Comparison of ENCODE assay signal across 12 cellular contexts in the genomic region with DNA sequence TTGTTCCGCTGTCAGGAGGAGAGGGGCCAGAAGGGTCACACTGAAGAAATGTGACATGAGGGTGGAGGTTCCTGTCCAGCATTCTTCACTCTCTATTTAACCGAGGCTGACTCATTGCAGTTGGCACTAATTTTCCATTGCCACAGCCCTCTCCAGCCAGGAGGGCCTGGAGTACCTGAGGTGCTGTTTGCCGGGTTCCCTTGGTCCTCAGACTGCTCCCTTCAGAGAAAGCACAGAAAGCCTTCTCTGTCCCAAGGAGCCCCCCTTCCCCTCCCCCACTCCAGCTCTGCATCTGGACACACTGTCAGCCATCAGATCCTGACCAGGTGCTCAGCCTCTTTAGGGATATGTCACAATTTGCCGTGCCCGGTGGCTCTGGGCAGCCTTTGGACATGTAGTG. TPM values are rescaled to one million over a fixed set of nuclear protein-coding genes. Genes with fewer than 3 reads are reported as not detected.
DNase-seq lines count a peak whose midpoint lies in the region; ATAC-seq and TF ChIP-seq lines count a peak whose summit lies in the region.
"Had no signal": no experiment of that assay in that cellular context is flagged by ENCODE, and none has a peak within 500 bp of the region (broad histone marks: within the 10 kb centered on the region; RNA-seq: fewer than 3 reads in every experiment).

No MANE protein-coding gene starts in this region.

- TF ChIP-seq CTCF in vagina (IDR thresholded peaks at IDR 0.05), result no peak

- no peak overlapping the region for H3K4me3 ChIP-seq in vagina

- peak in 1 of 2 donors; percentile 1 for ATAC-seq in left cardiac atrium
- no peak for ATAC-seq in HG03175 (IDR thresholded peaks at IDR 0.05; ENCODE audit: unreplicated experiment)

- H3K4me1 ChIP-seq in vagina, result peaks cover 31% of the 10 kb centered on the region

- peak overlapping the region; percentile 30 for H3K27ac ChIP-seq in vagina

- no peaks in the 10 kb centered on the region for H3K9me3 ChIP-seq in vagina

- H3K27me3 ChIP-seq in vagina, result no peaks in the 10 kb centered on the region

- DNase-seq in left cardiac atrium, result peak; percentile 37
- DNase-seq in cardiac septum (ENCODE audit: low spot score), result no peak
- DNase-seq in fibroblast of gingiva (ENCODE audit: low read depth), result peak; percentile 30
- peak; percentile 63 for DNase-seq in myocyte (ENCODE audit: low read depth)
- DNase-seq in vagina (ENCODE audit: extremely low spot score in 2 of 2), result peak in 1 of 2 donors; percentile 80
- DNase-seq in NCI-H2227 (lab: John Stamatoyannopoulos, UW; ENCODE audit: unreplicated experiment), result no peak
- DNase-seq in activated naive CD4-positive, alpha-beta T cell treated with anti-CD3 and anti-CD28 coated beads, Interleukin-2, amount 50 U/mL, for 16 hours, result no peak
- DNase-seq: ACHN, aorta, NCI-H187 had no signal

- peaks cover 0 to 10% of the 10 kb centered on the region in 2 donors for H3K36me3 ChIP-seq in vagina

- intact Hi-C loops in left cardiac atrium (cut with DNase I) (loop anchor here in 1 of 2 donors (5.0 kb wide), 1 partner anchor 34 kb away; a partner anchor contains a TSS), cardiac septum (cut with DNase I) (loop anchor here (5.0 kb wide), 1 partner anchor 446 kb away; a partner anchor contains a TSS), vagina (cut with DNase I) (loop anchor here (5.0 to 10.0 kb wide), 2 partner anchors 34 to 231 kb away; a partner anchor contains a TSS)

- TF ChIP-seq POLR2A in vagina (IDR thresholded peaks at IDR 0.05), result no peak

RNA-seq across cellular contexts. Expression of a gene that starts 3.1 kb away (rescaled TPM):
- total RNA-seq in left cardiac atrium (1 to 10 TPM in 1 of 2 donors, under 1 TPM in 1; 0.29 to 1.7 TPM), cardiac septum (1.4 TPM), myocyte (not detected in 2 replicates), vagina (not detected)
- 0.11 TPM for polyA plus RNA-seq in myocyte (2012)
- total RNA-seq: epithelial cell of proximal tubule had no signal
- polyA plus RNA-seq: aorta had no signal

RNA-seq across cellular contexts. Expression of a gene that starts 32.5 kb away (rescaled TPM):
- total RNA-seq in left cardiac atrium, result 100 to 1,000 TPM; 633 to 874 TPM
- 932 TPM for total RNA-seq in cardiac septum
- 434 and 480 TPM in 2 replicates for total RNA-seq in myocyte
- polyA plus RNA-seq in myocyte (2012), result 618 TPM
- 272 TPM for total RNA-seq in vagina

Comparison
In these comparisons a context has a peak if more than half of its experiments do, and no peak if none do; other contexts are left out.
1. DNase-seq: peak in left cardiac atrium (single experiment), fibroblast of gingiva (single experiment) and myocyte (single experiment); none in cardiac septum (single experiment), NCI-H2227 (single experiment) and activated naive CD4-positive, alpha-beta T cell treated with anti-CD3 and anti-CD28 coated beads, Interleukin-2, amount 50 U/mL, for 16 hours (single experiment).